In the genomic region with DNA sequence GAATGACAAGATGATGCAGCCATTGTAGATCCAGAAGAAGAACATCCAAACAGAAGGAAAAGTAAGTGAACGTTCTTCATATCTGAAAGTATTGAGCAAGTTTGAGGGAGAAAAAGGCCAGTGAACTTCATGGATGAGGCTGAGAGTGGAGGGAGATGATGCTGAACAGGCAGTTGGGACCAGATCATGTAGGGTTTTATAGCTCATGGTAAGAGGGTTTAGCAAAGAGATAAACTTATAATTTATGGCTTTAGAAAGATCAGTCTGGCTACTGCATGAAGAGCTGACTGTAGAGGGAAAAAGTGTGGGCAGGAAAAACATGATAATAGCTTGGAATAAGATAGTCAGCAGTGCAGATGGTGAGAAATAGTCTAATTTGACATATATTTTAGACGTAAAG, we compare ENCODE assay signal across 24 cellular contexts.
"Had no signal": no experiment of that assay in that cellular context is flagged by ENCODE, and none has a peak within 500 bp of the region (broad histone marks: within the 10 kb centered on the region; RNA-seq: fewer than 3 reads in every experiment).

No MANE protein-coding gene starts in this region.

- H3K27me3 ChIP-seq: colonic mucosa, esophagus squamous epithelium, foreskin keratinocyte, neural progenitor cell, right lobe of liver, spleen, suprapubic skin, thyroid gland had no signal

- H3K36me3 Mint-ChIP-seq: natural killer cell; neural progenitor cell; stimulated activated memory B cell treated with anti-CD40 and anti-IgM and Interleukin-4, amounts not matched to agents 10 μg/mL and 1 μg/mL and 100 μg/mL, for 72 hours; type B pancreatic cell had no signal

- H3K4me1 Mint-ChIP-seq: neural progenitor cell had no signal

- H3K27ac Mint-ChIP-seq: natural killer cell; neural progenitor cell; stimulated activated memory B cell treated with anti-CD40 and anti-IgM and Interleukin-4, amounts not matched to agents 10 μg/mL and 1 μg/mL and 100 μg/mL, for 72 hours; type B pancreatic cell had no signal

- H3K36me3 ChIP-seq: colonic mucosa, esophagus squamous epithelium, neural progenitor cell, prostate gland, right lobe of liver, spleen, suprapubic skin, thyroid gland had no signal

- H2AFZ ChIP-seq: neural progenitor cell, parathyroid adenoma had no signal

- H3K27ac ChIP-seq: colonic mucosa, esophagus squamous epithelium, foreskin keratinocyte, neural progenitor cell, parathyroid adenoma, prostate gland, right lobe of liver, suprapubic skin, thyroid gland had no signal

- H3K9ac ChIP-seq: neural progenitor cell, parathyroid adenoma had no signal

- H3K79me2 ChIP-seq: parathyroid adenoma had no signal

- DNase-seq: colonic mucosa; dermis blood vessel endothelial cell; esophagus squamous epithelium; foreskin keratinocyte; head of caudate nucleus; hypothalamus; islet precursor cell; mammary epithelial cell; mucosa of descending colon; natural killer cell; occipital lobe; retina; right lobe of liver; spleen; stimulated activated CD4-positive, alpha-beta T cell treated with anti-CD3 and anti-CD28 coated beads, Interleukin-15, amount 100 ng/mL, for 24 hours; stimulated activated CD4-positive, alpha-beta T cell treated with anti-CD3 and anti-CD28 coated beads, Interleukin-1b, Interleukin-23, amount 100 ng/mL, for 48 hours; stimulated activated CD4-positive, alpha-beta T cell treated with anti-CD3 and anti-CD28 coated beads, Interleukin-4, amount 100 ng/mL, for 24 hours; thyroid gland had no signal

- H3K4me2 ChIP-seq: neural progenitor cell had no signal

- H3K4me1 ChIP-seq: colonic mucosa, foreskin keratinocyte, neural progenitor cell, parathyroid adenoma, prostate gland, thyroid gland had no signal

- H3K4me3 Mint-ChIP-seq: natural killer cell; neural progenitor cell; stimulated activated memory B cell treated with anti-CD40 and anti-IgM and Interleukin-4, amounts not matched to agents 10 μg/mL and 1 μg/mL and 100 μg/mL, for 72 hours; type B pancreatic cell had no signal

- H3K4me3 ChIP-seq: colonic mucosa, esophagus squamous epithelium, mucosa of descending colon, neural progenitor cell, prostate gland, right lobe of liver, spleen, suprapubic skin, thyroid gland had no signal

- H3K9me3 Mint-ChIP-seq: natural killer cell; neural progenitor cell; stimulated activated memory B cell treated with anti-CD40 and anti-IgM and Interleukin-4, amounts not matched to agents 10 μg/mL and 1 μg/mL and 100 μg/mL, for 72 hours; type B pancreatic cell had no signal

- H3K9me3 ChIP-seq: colonic mucosa, esophagus squamous epithelium, mucosa of descending colon, prostate gland, right lobe of liver, spleen, suprapubic skin, thyroid gland had no signal
